In the genomic region with DNA sequence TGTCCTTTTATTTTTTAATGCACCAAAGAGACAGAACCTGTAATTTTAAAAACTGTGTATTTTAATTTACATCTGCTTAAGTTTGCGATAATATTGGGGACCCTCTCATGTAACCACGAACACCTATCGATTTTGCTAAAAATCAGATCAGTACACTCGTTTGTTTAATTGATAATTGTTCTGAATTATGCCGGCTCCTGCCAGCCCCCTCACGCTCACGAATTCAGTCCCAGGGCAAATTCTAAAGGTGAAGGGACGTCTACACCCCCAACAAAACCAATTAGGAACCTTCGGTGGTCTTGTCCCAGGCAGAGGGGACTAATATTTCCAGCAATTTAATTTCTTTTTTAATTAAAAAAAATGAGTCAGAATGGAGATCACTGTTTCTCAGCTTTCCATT, we compare ENCODE assay signal across 9 cellular contexts. TPM values are rescaled to one million over a fixed set of nuclear protein-coding genes. Genes with fewer than 3 reads are reported as not detected.
A peak's percentile ranks its signal among the peaks of the same experiment; 100 is the strongest.
DNase-seq lines count a peak whose midpoint lies in the region; ATAC-seq and TF ChIP-seq lines count a peak whose summit lies in the region.
"Had no signal": no experiment of that assay in that cellular context is flagged by ENCODE, and none has a peak within 500 bp of the region (broad histone marks: within the 10 kb centered on the region; RNA-seq: fewer than 3 reads in every experiment).

No MANE protein-coding gene starts in this region.

- H3K9me3 Mint-ChIP-seq in CD4-positive, CD25-positive, alpha-beta regulatory T cell = peaks cover 0 to 3% (median 0%) of the 10 kb centered on the region in 7 donors
- H3K9me3 Mint-ChIP-seq in natural killer cell treated with Interleukin-12 subunit alpha and Interleukin-12 subunit beta and Interleukin-15 and Interleukin-18, amount 100 ng/mL, for 72 hours = no peaks in the 10 kb centered on the region

- no peak overlapping the region for H3K4me3 ChIP-seq in CD4-positive, CD25-positive, alpha-beta regulatory T cell (ENCODE audit: low read depth, low read length)
- H3K4me3 ChIP-seq in Panc1 (ENCODE audit: low read depth in 2 of 2, low read length in 2 of 2) (peak overlapping the region; percentile 80 to 93), epithelial cell of esophagus (ENCODE audit: low read length) (peak overlapping the region; percentile 89)

- CTCF ChIA-PET in Panc1 (lab: Charles Lee) = interaction anchor here (0.6 kb wide), 1 partner anchor 539 kb away, joined by 9 read pairs; no protein-coding TSS in a partner anchor

- H3K9me3 ChIP-seq in CD4-positive, CD25-positive, alpha-beta regulatory T cell (ENCODE audit: control insufficient read depth in 2 of 2, low read length in 2 of 2) = no peaks in the 10 kb centered on the region
- no peaks in the 10 kb centered on the region for H3K9me3 ChIP-seq in Panc1 (ENCODE audit: control insufficient read depth, insufficient read depth, low read depth, low read length)

- no peak for ATAC-seq in CD4-positive, CD25-positive, alpha-beta regulatory T cell (ENCODE audit: low read depth in 2 of 2)
- no peak for ATAC-seq in Panc1
- ATAC-seq in natural killer cell treated with Interleukin-12 subunit alpha and Interleukin-12 subunit beta and Interleukin-15 and Interleukin-18, amount 100 ng/mL, for 72 hours = no peak
- ATAC-seq in HG02973 (IDR thresholded peaks at IDR 0.05; ENCODE audit: unreplicated experiment) = no peak

- H3K27me3 Mint-ChIP-seq in CD4-positive, CD25-positive, alpha-beta regulatory T cell = peaks cover 55% of the 10 kb centered on the region
- H3K27me3 Mint-ChIP-seq in natural killer cell treated with Interleukin-12 subunit alpha and Interleukin-12 subunit beta and Interleukin-15 and Interleukin-18, amount 100 ng/mL, for 72 hours = peaks cover 28 to 36% of the 10 kb centered on the region in 2 donors

- intact Hi-C loops in Panc1 (cut with micrococcal nuclease; ENCODE audit: unreplicated experiment) = loop anchor here (2.0 to 5.0 kb wide), 3 partner anchors 263 to 513 kb away; no protein-coding TSS in a partner anchor

- DNase-seq in CD4-positive, CD25-positive, alpha-beta regulatory T cell = no peak
- DNase-seq in Panc1 (ENCODE audit: low read depth, low spot score) (no peak), epithelial cell of esophagus (ENCODE audit: low read depth) (no peak), nucleus accumbens (lab: John Stamatoyannopoulos, UW) (no peak), cerebellar nuclear complex (lab: John Stamatoyannopoulos, UW) (no peak), DMS79 (lab: John Stamatoyannopoulos, UW) (no peak)
- no peak for DNase-seq in natural killer cell treated with Interleukin-12 subunit alpha and Interleukin-12 subunit beta and Interleukin-15 and Interleukin-18, amount 100 ng/mL, for 72 hours (ENCODE audit: low spot score)
- DNase-seq: NCI-H774 had no signal

- no peak overlapping the region for H3K27ac Mint-ChIP-seq in CD4-positive, CD25-positive, alpha-beta regulatory T cell
- H3K27ac Mint-ChIP-seq in natural killer cell treated with Interleukin-12 subunit alpha and Interleukin-12 subunit beta and Interleukin-15 and Interleukin-18, amount 100 ng/mL, for 72 hours = no peak overlapping the region

- no peak overlapping the region for H3K27ac ChIP-seq in CD4-positive, CD25-positive, alpha-beta regulatory T cell (ENCODE audit: insufficient read depth, low read length, poor library complexity, severe bottlenecking)
- peak overlapping the region; percentile 98 for H3K27ac ChIP-seq in Panc1 (ENCODE audit: low read length)

- peaks cover 0 to 37% (median 5%) of the 10 kb centered on the region in 4 donors for H3K4me1 Mint-ChIP-seq in CD4-positive, CD25-positive, alpha-beta regulatory T cell
- H3K4me1 Mint-ChIP-seq in natural killer cell treated with Interleukin-12 subunit alpha and Interleukin-12 subunit beta and Interleukin-15 and Interleukin-18, amount 100 ng/mL, for 72 hours (ENCODE audit: low read depth in 2 of 2) = peaks cover 5 to 14% of the 10 kb centered on the region in 2 donors

- in situ Hi-C loops in Panc1 (cut with HindIII; ENCODE audit: low pct_unique_long_range_greater_than_20kb, low sequenced_read_pairs) = no loop called here

- H3K36me3 Mint-ChIP-seq in CD4-positive, CD25-positive, alpha-beta regulatory T cell = no peaks in the 10 kb centered on the region
- no peaks in the 10 kb centered on the region for H3K36me3 Mint-ChIP-seq in natural killer cell treated with Interleukin-12 subunit alpha and Interleukin-12 subunit beta and Interleukin-15 and Interleukin-18, amount 100 ng/mL, for 72 hours

- H3K36me3 ChIP-seq in CD4-positive, CD25-positive, alpha-beta regulatory T cell (ENCODE audit: control insufficient read depth, insufficient read depth, low read length) = no peaks in the 10 kb centered on the region
- H3K36me3 ChIP-seq in Panc1 (ENCODE audit: control insufficient read depth, insufficient read depth, low read length) = peaks cover 7% of the 10 kb centered on the region; the same call in 1 of the 2 replicates

- H3K4me3 Mint-ChIP-seq in CD4-positive, CD25-positive, alpha-beta regulatory T cell = peak overlapping the region; percentile 46 to 91 (median 66)
- H3K4me3 Mint-ChIP-seq in natural killer cell treated with Interleukin-12 subunit alpha and Interleukin-12 subunit beta and Interleukin-15 and Interleukin-18, amount 100 ng/mL, for 72 hours = peak overlapping the region; percentile 82

- H3K4me1 ChIP-seq in CD4-positive, CD25-positive, alpha-beta regulatory T cell (ENCODE audit: control insufficient read depth, insufficient read depth, low read length, poor library complexity, severe bottlenecking) = peaks cover 33% of the 10 kb centered on the region
- H3K4me1 ChIP-seq in Panc1 (ENCODE audit: control insufficient read depth, insufficient read depth, low read length) = peaks cover 47% of the 10 kb centered on the region

- TF ChIP-seq CTCF in Panc1 (IDR thresholded peaks at IDR 0.05) (no peak), epithelial cell of esophagus (IDR thresholded peaks at IDR 0.05; ENCODE audit: insufficient read depth, low read depth, low read length, missing control alignments) (no peak)

- no TSS peak for BruUV-seq in Panc1 (replicated peaks; lab: Mats Ljungman, UMichigan)

- peaks cover 9% of the 10 kb centered on the region for H3K27me3 ChIP-seq in CD4-positive, CD25-positive, alpha-beta regulatory T cell (ENCODE audit: control insufficient read depth, insufficient read depth, low read length)
- H3K27me3 ChIP-seq in Panc1 (ENCODE audit: control insufficient read depth, insufficient read depth, low read length) = no peaks in the 10 kb centered on the region

- POLR2A ChIA-PET in Panc1 (lab: Charles Lee) = interaction anchor here (0.6 to 0.7 kb wide), 3 partner anchors 11 to 1634 kb away, joined by 3 to 6 read pairs (median 4); no protein-coding TSS in a partner anchor

RNA-seq across cellular contexts. Expression of a gene that starts 1.1 kb away (rescaled TPM):
- 3.6 TPM for total RNA-seq in CD4-positive, CD25-positive, alpha-beta regulatory T cell
- under 1 TPM in 2 of 4 donors, not detected in 2; 0.17 to 0.65 TPM for polyA plus RNA-seq in CD4-positive, CD25-positive, alpha-beta regulatory T cell
- 259 TPM for total RNA-seq in Panc1 (2021; ENCODE audit: unreplicated experiment)
- polyA plus RNA-seq in Panc1 (2012; ENCODE audit: insufficient read length) = 275 TPM
- under 1 TPM in 1 of 2 donors, not detected in 1; 0.67 TPM for total RNA-seq in natural killer cell treated with Interleukin-12 subunit alpha and Interleukin-12 subunit beta and Interleukin-15 and Interleukin-18, amount 100 ng/mL, for 72 hours

RNA-seq across cellular contexts. Expression of a gene that starts 35.3 kb away (rescaled TPM):
- total RNA-seq in CD4-positive, CD25-positive, alpha-beta regulatory T cell = 37.6 TPM
- polyA plus RNA-seq in CD4-positive, CD25-positive, alpha-beta regulatory T cell = 10 to 100 TPM; 15.5 to 23.3 (median 17.6) TPM
- 28.7 TPM for total RNA-seq in Panc1 (2021; ENCODE audit: unreplicated experiment)
- polyA plus RNA-seq in Panc1 (2012; ENCODE audit: insufficient read length) = 73.8 TPM
- 10 to 100 TPM; 23.4 to 37.7 TPM for total RNA-seq in natural killer cell treated with Interleukin-12 subunit alpha and Interleukin-12 subunit beta and Interleukin-15 and Interleukin-18, amount 100 ng/mL, for 72 hours

Comparison
In these comparisons a context has a peak if more than half of its experiments do, and no peak if none do; other contexts are left out.
1. RNA of a gene that starts 1.1 kb away (total RNA-seq): 259 TPM in Panc1 (single experiment); 3.6 TPM in CD4-positive, CD25-positive, alpha-beta regulatory T cell (single experiment) and 0.67 TPM in natural killer cell treated with Interleukin-12 subunit alpha and Interleukin-12 subunit beta and Interleukin-15 and Interleukin-18, amount 100 ng/mL, for 72 hours; every median in the first group is over 10 times any median in the second.